Comparison of ENCODE assay signal across 23 cellular contexts in genomic region chr16:79757968-79758367, GRCh38.
A peak's percentile ranks its signal among the peaks of the same experiment; 100 is the strongest.
DNase-seq lines count a peak whose midpoint lies in the region; ATAC-seq and TF ChIP-seq lines count a peak whose summit lies in the region.
"Had no signal": no experiment of that assay in that cellular context is flagged by ENCODE, and none has a peak within 500 bp of the region (broad histone marks: within the 10 kb centered on the region; RNA-seq: fewer than 3 reads in every experiment).

No MANE protein-coding gene starts in this region.

- H3K4me1 Mint-ChIP-seq in activated CD8-positive, alpha-beta T cell treated with anti-CD3 and anti-CD28 coated beads for 36 hours (ENCODE audit: low read depth): peaks cover 6% of the 10 kb centered on the region
- H3K4me1 Mint-ChIP-seq in activated CD8-positive, alpha-beta T cell treated with anti-CD3 and anti-CD28 coated beads, Interleukin-2, amount 10 ng/mL, durations not matched to agents 7 days and 5 days (ENCODE audit: low read depth): peaks cover 11% of the 10 kb centered on the region
- H3K4me1 Mint-ChIP-seq in activated T-helper 17 cell treated with anti-CD3 and anti-CD28 coated beads, Interleukin-2, amount 50 U/mL, for 72 hours: peaks cover 27% of the 10 kb centered on the region

- no peak overlapping the region for H3K14ac ChIP-seq in neuronal stem cell (ENCODE audit: low read length)

- H3K79me1 ChIP-seq in neuronal stem cell (ENCODE audit: low read depth, low read length): no peaks in the 10 kb centered on the region

- POLR2A ChIA-PET in activated CD8-positive, alpha-beta T cell treated with anti-CD3 and anti-CD28 coated beads for 36 hours (lab: Charles Lee): no interaction called here
- POLR2A ChIA-PET in activated CD8-positive, alpha-beta T cell treated with anti-CD3 and anti-CD28 coated beads, Interleukin-2, amount 10 ng/mL, durations not matched to agents 7 days and 5 days (lab: Charles Lee): no interaction called here

- H3K4me2 ChIP-seq in neuronal stem cell (ENCODE audit: insufficient read depth, low read length, poor library complexity, severe bottlenecking): no peak overlapping the region

- no peak overlapping the region for H3K4ac ChIP-seq in neuronal stem cell (ENCODE audit: low read length)

- no peak for TF ChIP-seq CTCF in activated CD8-positive, alpha-beta T cell treated with anti-CD3 and anti-CD28 coated beads for 36 hours (IDR thresholded peaks at IDR 0.05)

- intact Hi-C loops in activated CD8-positive, alpha-beta T cell treated with anti-CD3 and anti-CD28 coated beads for 36 hours (cut with micrococcal nuclease): no loop called here

- H3K4me3 ChIP-seq in neuronal stem cell (ENCODE audit: low read length in 2 of 2): no peak overlapping the region
- H3K4me3 ChIP-seq: A549, GM23248, SK-N-MC had no signal

- H3K27me3 Mint-ChIP-seq in activated CD8-positive, alpha-beta T cell treated with anti-CD3 and anti-CD28 coated beads for 36 hours: peaks cover 6% of the 10 kb centered on the region
- H3K27me3 Mint-ChIP-seq in activated CD8-positive, alpha-beta T cell treated with anti-CD3 and anti-CD28 coated beads, Interleukin-2, amount 10 ng/mL, durations not matched to agents 7 days and 5 days (ENCODE audit: low read depth): peaks cover 3% of the 10 kb centered on the region
- H3K27me3 Mint-ChIP-seq in activated T-helper 17 cell treated with anti-CD3 and anti-CD28 coated beads, Interleukin-2, amount 50 U/mL, for 72 hours: no peaks in the 10 kb centered on the region
- H3K27me3 Mint-ChIP-seq: CD4-positive, alpha-beta memory T cell had no signal

- no peak overlapping the region for H4K91ac ChIP-seq in neuronal stem cell (ENCODE audit: low read depth, low read length, poor library complexity)

- H2BK12ac ChIP-seq in neuronal stem cell (ENCODE audit: low read length): no peak overlapping the region

- ATAC-seq in activated CD8-positive, alpha-beta T cell treated with anti-CD3 and anti-CD28 coated beads for 36 hours: no peak
- no peak for ATAC-seq in activated CD8-positive, alpha-beta T cell treated with anti-CD3 and anti-CD28 coated beads, Interleukin-2, amount 10 ng/mL, durations not matched to agents 7 days and 5 days
- ATAC-seq in GM19351 (IDR thresholded peaks at IDR 0.05; ENCODE audit: unreplicated experiment): peak; percentile 60
- ATAC-seq in activated T-helper 17 cell treated with anti-CD3 and anti-CD28 coated beads, Interleukin-2, amount 50 U/mL, for 72 hours (replicated peaks): peak; percentile 59
- ATAC-seq in HG03432 (IDR thresholded peaks at IDR 0.05; ENCODE audit: unreplicated experiment): no peak

- H2BK120ac ChIP-seq in neuronal stem cell (ENCODE audit: low read depth, low read length): no peak overlapping the region

- WGBS in neuronal stem cell (ENCODE audit: extremely low coverage in 2 of 2, insufficient read length in 2 of 2, insufficient replicate concordance in 1 of 2), 2 donors: no CpG with 5 or more reads among the region's 6 CpGs

- H3K27me3 ChIP-seq in neuronal stem cell (ENCODE audit: control insufficient read depth in 3 of 3, insufficient read depth in 3 of 3, low read depth in 1 of 3, low read length in 3 of 3): no peaks in the 10 kb centered on the region

- no peak overlapping the region for H2AK5ac ChIP-seq in neuronal stem cell (ENCODE audit: low read depth, low read length)

- no peak overlapping the region for H3K23ac ChIP-seq in neuronal stem cell (ENCODE audit: low read depth, low read length, poor library complexity)

- CTCF ChIA-PET in activated CD8-positive, alpha-beta T cell treated with anti-CD3 and anti-CD28 coated beads for 36 hours (lab: Charles Lee): no interaction called here
- CTCF ChIA-PET in activated CD8-positive, alpha-beta T cell treated with anti-CD3 and anti-CD28 coated beads, Interleukin-2, amount 10 ng/mL, durations not matched to agents 7 days and 5 days (lab: Charles Lee): no interaction called here

- H3K27ac Mint-ChIP-seq in activated CD8-positive, alpha-beta T cell treated with anti-CD3 and anti-CD28 coated beads for 36 hours: no peak overlapping the region
- no peak overlapping the region for H3K27ac Mint-ChIP-seq in activated CD8-positive, alpha-beta T cell treated with anti-CD3 and anti-CD28 coated beads, Interleukin-2, amount 10 ng/mL, durations not matched to agents 7 days and 5 days
- peak overlapping the region; percentile 54 for H3K27ac Mint-ChIP-seq in activated T-helper 17 cell treated with anti-CD3 and anti-CD28 coated beads, Interleukin-2, amount 50 U/mL, for 72 hours

- no peak overlapping the region for H2AFZ ChIP-seq in neuronal stem cell (ENCODE audit: low read length)
- H2AFZ ChIP-seq: GM23248 had no signal

- no peaks in the 10 kb centered on the region for H3K9me3 Mint-ChIP-seq in activated CD8-positive, alpha-beta T cell treated with anti-CD3 and anti-CD28 coated beads for 36 hours
- H3K9me3 Mint-ChIP-seq in activated CD8-positive, alpha-beta T cell treated with anti-CD3 and anti-CD28 coated beads, Interleukin-2, amount 10 ng/mL, durations not matched to agents 7 days and 5 days (ENCODE audit: insufficient read depth): no peaks in the 10 kb centered on the region
- no peaks in the 10 kb centered on the region for H3K9me3 Mint-ChIP-seq in activated T-helper 17 cell treated with anti-CD3 and anti-CD28 coated beads, Interleukin-2, amount 50 U/mL, for 72 hours

- no peaks in the 10 kb centered on the region for H3K36me3 Mint-ChIP-seq in activated CD8-positive, alpha-beta T cell treated with anti-CD3 and anti-CD28 coated beads for 36 hours (ENCODE audit: low read depth)
- no peaks in the 10 kb centered on the region for H3K36me3 Mint-ChIP-seq in activated CD8-positive, alpha-beta T cell treated with anti-CD3 and anti-CD28 coated beads, Interleukin-2, amount 10 ng/mL, durations not matched to agents 7 days and 5 days (ENCODE audit: low read depth)
- H3K36me3 Mint-ChIP-seq in activated T-helper 17 cell treated with anti-CD3 and anti-CD28 coated beads, Interleukin-2, amount 50 U/mL, for 72 hours (ENCODE audit: low read depth): no peaks in the 10 kb centered on the region
- H3K36me3 Mint-ChIP-seq: CD4-positive, alpha-beta memory T cell had no signal

- no peak overlapping the region for H3K18ac ChIP-seq in neuronal stem cell (ENCODE audit: low read length)

- no peak overlapping the region for H3K4me3 Mint-ChIP-seq in activated CD8-positive, alpha-beta T cell treated with anti-CD3 and anti-CD28 coated beads for 36 hours
- H3K4me3 Mint-ChIP-seq in activated CD8-positive, alpha-beta T cell treated with anti-CD3 and anti-CD28 coated beads, Interleukin-2, amount 10 ng/mL, durations not matched to agents 7 days and 5 days: no peak overlapping the region
- peak overlapping the region; percentile 15 for H3K4me3 Mint-ChIP-seq in activated T-helper 17 cell treated with anti-CD3 and anti-CD28 coated beads, Interleukin-2, amount 50 U/mL, for 72 hours
- H3K4me3 Mint-ChIP-seq: CD4-positive, alpha-beta memory T cell had no signal

- no peak overlapping the region for H3K9ac ChIP-seq in neuronal stem cell (ENCODE audit: low read depth, low read length, poor library complexity)
- H3K9ac ChIP-seq: GM23248 had no signal

- H4K8ac ChIP-seq in neuronal stem cell (ENCODE audit: low read depth, low read length): peak overlapping the region; percentile 53

- no peak overlapping the region for H2BK5ac ChIP-seq in neuronal stem cell (ENCODE audit: low read length)

- no peaks in the 10 kb centered on the region for H3K9me3 ChIP-seq in neuronal stem cell (replicated peaks in 1 of 2; ENCODE audit: control insufficient read depth in 2 of 2, insufficient read depth in 1 of 2, low read depth in 1 of 2, low read length in 2 of 2)
- H3K9me3 ChIP-seq: A549 had no signal

- H3K36me3 ChIP-seq in neuronal stem cell (replicated peaks in 1 of 2; ENCODE audit: control insufficient read depth in 2 of 2, insufficient read depth in 2 of 2, low read length in 2 of 2): no peaks in the 10 kb centered on the region

- peak; percentile 2 for DNase-seq in activated CD8-positive, alpha-beta T cell treated with anti-CD3 and anti-CD28 coated beads for 36 hours
- no peak for DNase-seq in activated CD8-positive, alpha-beta T cell treated with anti-CD3 and anti-CD28 coated beads, Interleukin-2, amount 10 ng/mL, durations not matched to agents 7 days and 5 days
- DNase-seq in neuronal stem cell (ENCODE audit: low spot score): no peak
- DNase-seq in NCI-H187 treated with DMSO at 0.1 percent for 48 hours (lab: John Stamatoyannopoulos, UW): no peak
- DNase-seq: C1 segment of cervical spinal cord; CD4-positive, alpha-beta memory T cell; COR-L47; DMS79 treated with DMSO at 0.1 percent for 48 hours; GM23248; H7; MV-4-11; NCI-H1105; NCI-H1436 treated with DMSO at 0.1 percent for 48 hours; NCI-H1930; NCI-H446 treated with DMSO at 0.1 percent for 48 hours; NCI-H526; RPMI8226; SIG-M5 had no signal

- no peak overlapping the region for H3K27ac ChIP-seq in neuronal stem cell (replicated peaks; ENCODE audit: low read length)
- H3K27ac ChIP-seq: A549, GM23248, SK-N-MC had no signal

- no peak overlapping the region for H2BK15ac ChIP-seq in neuronal stem cell (ENCODE audit: low read length)

- H3K4me1 ChIP-seq in neuronal stem cell (ENCODE audit: control insufficient read depth in 2 of 2, insufficient read depth in 1 of 2, low read depth in 1 of 2, low read length in 2 of 2): peaks cover 0 to 4% of the 10 kb centered on the region in 2 donors

Comparison
In these comparisons a context has a peak if more than half of its experiments do, and no peak if none do; other contexts are left out.
1. ATAC-seq: peak in GM19351 (single experiment) and activated T-helper 17 cell treated with anti-CD3 and anti-CD28 coated beads, Interleukin-2, amount 50 U/mL, for 72 hours (single experiment); none in activated CD8-positive, alpha-beta T cell treated with anti-CD3 and anti-CD28 coated beads for 36 hours (single experiment), activated CD8-positive, alpha-beta T cell treated with anti-CD3 and anti-CD28 coated beads, Interleukin-2, amount 10 ng/mL, durations not matched to agents 7 days and 5 days (single experiment) and HG03432 (single experiment).